13 cellular contexts compared by ENCODE assay signal in genomic region chr3:64945171-64945684, GRCh38.
DNase-seq lines count a peak whose midpoint lies in the region; ATAC-seq and TF ChIP-seq lines count a peak whose summit lies in the region.
"Had no signal": no experiment of that assay in that cellular context is flagged by ENCODE, and none has a peak within 500 bp of the region (broad histone marks: within the 10 kb centered on the region; RNA-seq: fewer than 3 reads in every experiment).

No MANE protein-coding gene starts in this region.

- H3K27me3 Mint-ChIP-seq in nephron (ENCODE audit: low read depth): no peaks in the 10 kb centered on the region
- H3K27me3 Mint-ChIP-seq: activated B cell treated with CpG ODN at 0.5 μM for 24 hours; stimulated activated naive CD8-positive, alpha-beta T cell treated with anti-CD3 and anti-CD28 coated beads, Interleukin-15, Interleukin-2, amounts not matched to agents 100 ng/mL and 50 ng/mL, for 24 hours had no signal

- H3K27me3 ChIP-seq in upper lobe of right lung: no peaks in the 10 kb centered on the region

- no peaks in the 10 kb centered on the region for H3K36me3 ChIP-seq in upper lobe of right lung

- no peaks in the 10 kb centered on the region for H3K9me3 ChIP-seq in upper lobe of right lung

- intact Hi-C loops in upper lobe of right lung (cut with DNase I): no loop called here

- no peaks in the 10 kb centered on the region for H3K36me3 Mint-ChIP-seq in nephron (ENCODE audit: low read depth)

- H3K4me3 ChIP-seq in fibroblast of pulmonary artery (replicated peaks; ENCODE audit: low read depth, low read length) (no peak overlapping the region), upper lobe of right lung (no peak overlapping the region)

- ATAC-seq in upper lobe of right lung: peak; percentile 71
- ATAC-seq in HG03097 (IDR thresholded peaks at IDR 0.05; ENCODE audit: low FRiP score, unreplicated experiment): no peak
- ATAC-seq in GM21737 (IDR thresholded peaks at IDR 0.05; ENCODE audit: unreplicated experiment): no peak
- ATAC-seq in HG03095 (IDR thresholded peaks at IDR 0.05; ENCODE audit: unreplicated experiment): no peak

- peak overlapping the region; percentile 58 for H3K27ac ChIP-seq in upper lobe of right lung

- peak in 2 of 3 experiments; percentile 47 to 86 for DNase-seq in NCI-H1417 (lab: John Stamatoyannopoulos, UW)
- no peak for DNase-seq in NCI-H1417 treated with DMSO at 0.1 percent for 48 hours (lab: John Stamatoyannopoulos, UW)
- DNase-seq in fibroblast of pulmonary artery (ENCODE audit: low read depth): peak; percentile 26
- DNase-seq in upper lobe of right lung: no peak
- DNase-seq: ACHN; activated B cell treated with CpG ODN at 0.5 μM for 24 hours; activated naive CD4-positive, alpha-beta T cell treated with anti-CD3 and anti-CD28 coated beads, Interleukin-2, amount 50 U/mL, for 16 hours; NCI-H226 had no signal

- H3K4me1 ChIP-seq in upper lobe of right lung: peaks cover 10% of the 10 kb centered on the region

- peak overlapping the region; percentile 96 to 98 (median 97) for H3K27ac Mint-ChIP-seq in nephron
- H3K27ac Mint-ChIP-seq: activated B cell treated with CpG ODN at 0.5 μM for 24 hours; stimulated activated naive CD8-positive, alpha-beta T cell treated with anti-CD3 and anti-CD28 coated beads, Interleukin-15, Interleukin-2, amounts not matched to agents 100 ng/mL and 50 ng/mL, for 24 hours had no signal

- H3K9me3 Mint-ChIP-seq in nephron: no peaks in the 10 kb centered on the region
- H3K9me3 Mint-ChIP-seq: stimulated activated naive CD8-positive, alpha-beta T cell treated with anti-CD3 and anti-CD28 coated beads, Interleukin-15, Interleukin-2, amounts not matched to agents 100 ng/mL and 50 ng/mL, for 24 hours had no signal

- peaks cover 57% of the 10 kb centered on the region for H3K4me1 Mint-ChIP-seq in nephron
- H3K4me1 Mint-ChIP-seq: activated B cell treated with CpG ODN at 0.5 μM for 24 hours had no signal

- peak overlapping the region; percentile 20 to 40 (median 37) for H3K4me3 Mint-ChIP-seq in nephron
- H3K4me3 Mint-ChIP-seq: activated B cell treated with CpG ODN at 0.5 μM for 24 hours; stimulated activated naive CD8-positive, alpha-beta T cell treated with anti-CD3 and anti-CD28 coated beads, Interleukin-15, Interleukin-2, amounts not matched to agents 100 ng/mL and 50 ng/mL, for 24 hours had no signal

- no peak for TF ChIP-seq CTCF in fibroblast of pulmonary artery (IDR thresholded peaks at IDR 0.05; ENCODE audit: low read length, missing control alignments)
- no peak for TF ChIP-seq CTCF in nephron (IDR thresholded peaks at IDR 0.05; ENCODE audit: unreplicated experiment in 3 of 3)
- TF ChIP-seq CTCF in upper lobe of right lung (IDR thresholded peaks at IDR 0.05): no peak

Comparison
In these comparisons a context has a peak if more than half of its experiments do, and no peak if none do; other contexts are left out.
1. DNase-seq: peak in NCI-H1417 (2 of 3) and fibroblast of pulmonary artery (single experiment); none in NCI-H1417 treated with DMSO at 0.1 percent for 48 hours (single experiment) and upper lobe of right lung (single experiment).